ENCODE assay signal across 1 cellular context in genomic region chr7:23193650-23194227, GRCh38.
TF ChIP-seq lines count a peak whose summit lies in the region.

No MANE protein-coding gene starts in this region.

TF ChIP-seq in HEK293, 187 proteins besides CTCF, POLR2A, EP300 and RAD21:
- TF ChIP-seq ZNF202 (tag by site-specific recombination; IDR thresholded peaks at IDR 0.05; ENCODE audit: borderline replicate concordance) (0 out of 2 replicates have a peak, but pooled peaks have one; percentile 42), ZNF692 (tag by site-specific recombination; IDR thresholded peaks at IDR 0.05) (peak; percentile 40; the same call in 1 of the 2 replicates)
